In genomic region chr16:4415538-4416199, GRCh38 we compare ENCODE assay signal across 8 cellular contexts. TPM values are rescaled to one million over a fixed set of nuclear protein-coding genes. Genes with fewer than 3 reads are reported as not detected.
DNase-seq lines count a peak whose midpoint lies in the region; ATAC-seq, FAIRE-seq and TF ChIP-seq lines count a peak whose summit lies in the region.

No MANE protein-coding gene starts in this region.

- no peaks in the 10 kb centered on the region for H3K9me2 ChIP-seq in GM23338 (ENCODE audit: insufficient read depth)

- H3K4me1 Mint-ChIP-seq in CD8-positive, alpha-beta T cell (ENCODE audit: low read depth), result peaks cover 36% of the 10 kb centered on the region
- peaks cover 8% of the 10 kb centered on the region for H3K4me1 Mint-ChIP-seq in GM23338

- no peaks in the 10 kb centered on the region for H3K9me3 ChIP-seq in CD8-positive, alpha-beta T cell (ENCODE audit: low read length)
- no peaks in the 10 kb centered on the region for H3K9me3 ChIP-seq in neutrophil

- H3K9me3 Mint-ChIP-seq in CD8-positive, alpha-beta T cell, result no peaks in the 10 kb centered on the region
- no peaks in the 10 kb centered on the region for H3K9me3 Mint-ChIP-seq in GM23338

- peak; percentile 2 for ATAC-seq in CD8-positive, alpha-beta T cell
- peak; percentile 66 for ATAC-seq in GM23338
- no peak for ATAC-seq in HG03196 (IDR thresholded peaks at IDR 0.05; ENCODE audit: unreplicated experiment)

- H3K27ac Mint-ChIP-seq in CD8-positive, alpha-beta T cell, result peak overlapping the region; percentile 99
- H3K27ac Mint-ChIP-seq in GM23338, result no peak overlapping the region

- no peak for TF ChIP-seq CTCF in CD8-positive, alpha-beta T cell (IDR thresholded peaks at IDR 0.05)
- TF ChIP-seq CTCF in GM23338 (conservative IDR thresholded peaks at IDR 0.05; ENCODE audit: low read depth in 2 of 2) (no peak), neutrophil (IDR thresholded peaks at IDR 0.05) (peak; percentile 59)

- H2AFZ ChIP-seq in GM23338, result peak overlapping the region; percentile 23; the same call in 1 of the 2 replicates

- H3K36me3 Mint-ChIP-seq in CD8-positive, alpha-beta T cell, result peaks cover 42% of the 10 kb centered on the region
- H3K36me3 Mint-ChIP-seq in GM23338 (ENCODE audit: low read depth), result no peaks in the 10 kb centered on the region; the same call in 2 of the 3 replicates

- CTCF ChIA-PET in CD8-positive, alpha-beta T cell (lab: Charles Lee), result interaction anchor here (6.0 kb wide), 1 partner anchor 13 kb away, joined by 31 read pairs; no protein-coding TSS in a partner anchor

- intact Hi-C loops in CD8-positive, alpha-beta T cell (cut with DNase I, micrococcal nuclease), result loop anchor here (1.0 to 10.0 kb wide), 13 partner anchors 10 to 1881 kb away; partner anchors contain the start of genes DNAJA3 (in 2 of the 2), HMOX2 (in 2 of the 2), CEMP1 (in 1 of the 2) and MGRN1 (in 1 of the 2)

- H3K27ac ChIP-seq in CD8-positive, alpha-beta T cell (ENCODE audit: low read depth, low read length), result peak overlapping the region; percentile 94
- H3K27ac ChIP-seq in GM23338 (ENCODE audit: low read depth) (no peak overlapping the region), neutrophil (peak overlapping the region; percentile 99)

- POLR2A ChIA-PET in CD8-positive, alpha-beta T cell (lab: Charles Lee), result interaction anchor here (1.1 to 2.8 kb wide), 9 partner anchors 10 to 201 kb away, joined by 3 to 11 read pairs (median 5); partner anchors contain the start of genes CDIP1, HMOX2 and NMRAL1

- H3K4me3 Mint-ChIP-seq in CD8-positive, alpha-beta T cell, result peak overlapping the region; percentile 97
- peak overlapping the region; percentile 79 for H3K4me3 Mint-ChIP-seq in GM23338

- H3K27me3 Mint-ChIP-seq in CD8-positive, alpha-beta T cell (ENCODE audit: low read depth), result no peaks in the 10 kb centered on the region
- peaks cover 12% of the 10 kb centered on the region for H3K27me3 Mint-ChIP-seq in GM23338 (ENCODE audit: insufficient read depth, low read depth, poor library complexity)

- H4K20me1 ChIP-seq in GM23338 (replicated peaks; ENCODE audit: insufficient read depth), result peaks cover 6% of the 10 kb centered on the region

- DNase-seq in CD8-positive, alpha-beta T cell, result peak in 6 of 7 experiments; percentile 35 to 76 (median 68)
- DNase-seq in GM23338 (ENCODE audit: low spot score) (peak; percentile 69), germinal center (ENCODE audit: low spot score) (peak; percentile 46), urothelium cell line (ENCODE audit: low spot score) (peak; percentile 58)
- DNase-seq in activated gamma-delta T cell treated with anti-CD3 and anti-CD28 coated beads, Interleukin-2, amount 50 U/mL, for 16 hours (ENCODE audit: low read depth), result peak; percentile 46

- H3K4me2 ChIP-seq in GM23338, result peak overlapping the region; percentile 88

- H3K27me3 ChIP-seq in CD8-positive, alpha-beta T cell (ENCODE audit: insufficient read depth, low read length), result no peaks in the 10 kb centered on the region
- H3K27me3 ChIP-seq in GM23338 (ENCODE audit: insufficient read depth) (no peaks in the 10 kb centered on the region), neutrophil (no peaks in the 10 kb centered on the region)

- peaks cover 44% of the 10 kb centered on the region for H3K4me1 ChIP-seq in CD8-positive, alpha-beta T cell (ENCODE audit: insufficient read depth, low read length)
- H3K4me1 ChIP-seq in GM23338 (ENCODE audit: insufficient read depth) (peaks cover 5% of the 10 kb centered on the region; the same call in 1 of the 2 replicates), neutrophil (ENCODE audit: control insufficient read depth in 1 of 2, insufficient read depth in 1 of 2, low read depth in 1 of 2, low read length in 1 of 2) (peaks cover 27% of the 10 kb centered on the region in 2 experiments)

- H3F3A ChIP-seq in GM23338 (replicated peaks; ENCODE audit: low read depth), result peaks cover 10% of the 10 kb centered on the region

- H3K79me2 ChIP-seq in GM23338 (replicated peaks; ENCODE audit: insufficient read depth), result peaks cover 10% of the 10 kb centered on the region

- peak overlapping the region; percentile 60 for H3K4me3 ChIP-seq in CD8-positive, alpha-beta T cell (ENCODE audit: low read depth, low read length)
- H3K4me3 ChIP-seq in GM23338 (peak overlapping the region; percentile 84), neutrophil (ENCODE audit: low read depth in 1 of 2, low read length in 1 of 2) (peak overlapping the region; percentile 92 to 99)

- H3K36me3 ChIP-seq in CD8-positive, alpha-beta T cell (ENCODE audit: insufficient read depth, low read length), result peaks cover 26% of the 10 kb centered on the region
- H3K36me3 ChIP-seq in GM23338 (ENCODE audit: insufficient read depth), result no peaks in the 10 kb centered on the region; the same call in 1 of the 2 replicates
- peaks cover 34% of the 10 kb centered on the region for H3K36me3 ChIP-seq in neutrophil

- FAIRE-seq in urothelium cell line (lab: Jason Lieb, UNC), result no peak

TF ChIP-seq in GM23338, 12 proteins besides CTCF, POLR2A, EP300 and RAD21 (continues in another document):
- TF ChIP-seq ZNF114 (CRISPR knock-in tag; IDR thresholded peaks at IDR 0.05) (no peak), ZNF331 (CRISPR knock-in tag; IDR thresholded peaks at IDR 0.05; ENCODE audit: low read depth) (no peak), REST (IDR thresholded peaks at IDR 0.05; ENCODE audit: unreplicated experiment) (no peak)

TF ChIP-seq in PFSK-1, 5 proteins besides CTCF, POLR2A, EP300 and RAD21:
- TF ChIP-seq SIN3A (IDR thresholded peaks at IDR 0.05; ENCODE audit: borderline replicate concordance, insufficient read depth, low read length) (0 out of 2 replicates have a peak, but pooled peaks have one; percentile 35), POLR2AphosphoS5 (IDR thresholded peaks at IDR 0.05; ENCODE audit: low read depth, low read length) (no peak)
TF ChIP-seq in PFSK-1: peak in this region for 1.

RNA-seq across cellular contexts. Expression of gene CORO7, which starts 0.7 kb away (rescaled TPM):
- total RNA-seq in CD8-positive, alpha-beta T cell, result 100 to 1,000 TPM; 950 to 991 TPM
- total RNA-seq in GM23338 (2014; rRNA removed; shearing (Covaris generic)), result 40.5 and 46.4 TPM in 2 replicates
- polyA plus RNA-seq in GM23338 (2016; fragmentation: Nextera tagmentation; extraction: Ambion mirVana), result 14.2 and 19.1 TPM in 2 replicates
- 43.0 TPM for polyA plus RNA-seq in PFSK-1 (2012; ENCODE audit: insufficient read length, low read depth)

RNA-seq across cellular contexts. Expression of gene DNAJA3, which starts 10.0 kb away (rescaled TPM):
- 10 to 100 TPM; 13.8 to 17.4 TPM for total RNA-seq in CD8-positive, alpha-beta T cell
- total RNA-seq in GM23338 (2014; rRNA removed; shearing (Covaris generic)), result 75.5 and 75.9 TPM in 2 replicates
- polyA plus RNA-seq in GM23338 (2016; fragmentation: Nextera tagmentation; extraction: Ambion mirVana), result 46.6 and 56.3 TPM in 2 replicates
- 152 TPM for polyA plus RNA-seq in PFSK-1 (2012; ENCODE audit: insufficient read length, low read depth)

RNA-seq across cellular contexts. Expression of gene VASN, which starts 44.0 kb away (rescaled TPM):
- total RNA-seq in CD8-positive, alpha-beta T cell, result under 1 TPM; 0.57 to 0.83 TPM
- total RNA-seq in GM23338 (2014; rRNA removed; shearing (Covaris generic)), result 15.5 and 16.9 TPM in 2 replicates
- polyA plus RNA-seq in GM23338 (2016; fragmentation: Nextera tagmentation; extraction: Ambion mirVana), result 7.1 and 8.0 TPM in 2 replicates
- polyA plus RNA-seq in PFSK-1 (2012; ENCODE audit: insufficient read length, low read depth), result 26.4 TPM

RNA-seq across cellular contexts. Expression of gene NMRAL1, which starts 58.8 kb away (rescaled TPM):
- 10 to 100 TPM; 30.5 to 31.8 TPM for total RNA-seq in CD8-positive, alpha-beta T cell
- 51.8 and 61.7 TPM in 2 replicates for total RNA-seq in GM23338 (2014; rRNA removed; shearing (Covaris generic))
- 50.4 and 50.7 TPM in 2 replicates for polyA plus RNA-seq in GM23338 (2016; fragmentation: Nextera tagmentation; extraction: Ambion mirVana)
- polyA plus RNA-seq in PFSK-1 (2012; ENCODE audit: insufficient read length, low read depth), result 20.3 TPM

Comparison
In these comparisons a context has a peak if more than half of its experiments do, and no peak if none do; other contexts are left out.
1. RNA of gene CORO7, which starts 0.7 kb away (total RNA-seq): 950 to 991 TPM in CD8-positive, alpha-beta T cell; 40.5 to 46.4 TPM in GM23338; every median in the first group is over 10 times any median in the second.
2. Peak in every context shown above with its lines, with median percentiles within 50 percentile points of each other: DNase-seq and H3K4me3 ChIP-seq.